Comparison of ENCODE assay signal across 1 cellular context in the genomic region with DNA sequence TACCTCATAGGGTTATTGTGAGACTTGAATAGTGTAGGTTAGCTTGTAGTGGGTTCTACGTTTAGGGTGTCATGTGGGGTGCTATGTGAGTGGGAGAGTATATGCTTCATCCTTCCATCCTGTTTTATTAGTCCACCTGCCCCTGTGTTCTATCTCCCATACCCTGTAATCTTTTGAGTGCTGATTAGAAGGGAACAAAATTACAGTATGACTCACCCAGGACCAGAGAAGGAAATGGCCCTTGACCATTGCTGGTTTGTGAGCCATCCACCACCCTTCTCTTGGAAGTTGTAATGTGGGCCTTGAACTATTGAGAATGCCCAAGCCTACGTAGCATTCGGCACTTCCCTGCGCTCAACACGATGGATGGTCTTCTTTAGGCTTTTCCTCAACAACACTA.
TF ChIP-seq lines count a peak whose summit lies in the region.

No MANE protein-coding gene starts in this region.

TF ChIP-seq in HepG2, 621 proteins besides CTCF, POLR2A, EP300 and RAD21:
- TF ChIP-seq SAP130 (CRISPR knock-in tag; IDR thresholded peaks at IDR 0.05; ENCODE audit: low read depth) (no peak), ZFP37 (CRISPR knock-in tag; IDR thresholded peaks at IDR 0.05; ENCODE audit: borderline replicate concordance) (no peak), FOSL2 (CRISPR knock-in tag; IDR thresholded peaks at IDR 0.05) (0 out of 2 replicates have a peak, but pooled peaks have one; percentile 25), ZNF292 (CRISPR knock-in tag; IDR thresholded peaks at IDR 0.05; ENCODE audit: borderline replicate concordance, low read depth) (no peak), ZNF574 (CRISPR knock-in tag; IDR thresholded peaks at IDR 0.05) (no peak), ZNF121 (CRISPR knock-in tag; IDR thresholded peaks at IDR 0.05) (no peak)
- TF ChIP-seq, protein P1, sequence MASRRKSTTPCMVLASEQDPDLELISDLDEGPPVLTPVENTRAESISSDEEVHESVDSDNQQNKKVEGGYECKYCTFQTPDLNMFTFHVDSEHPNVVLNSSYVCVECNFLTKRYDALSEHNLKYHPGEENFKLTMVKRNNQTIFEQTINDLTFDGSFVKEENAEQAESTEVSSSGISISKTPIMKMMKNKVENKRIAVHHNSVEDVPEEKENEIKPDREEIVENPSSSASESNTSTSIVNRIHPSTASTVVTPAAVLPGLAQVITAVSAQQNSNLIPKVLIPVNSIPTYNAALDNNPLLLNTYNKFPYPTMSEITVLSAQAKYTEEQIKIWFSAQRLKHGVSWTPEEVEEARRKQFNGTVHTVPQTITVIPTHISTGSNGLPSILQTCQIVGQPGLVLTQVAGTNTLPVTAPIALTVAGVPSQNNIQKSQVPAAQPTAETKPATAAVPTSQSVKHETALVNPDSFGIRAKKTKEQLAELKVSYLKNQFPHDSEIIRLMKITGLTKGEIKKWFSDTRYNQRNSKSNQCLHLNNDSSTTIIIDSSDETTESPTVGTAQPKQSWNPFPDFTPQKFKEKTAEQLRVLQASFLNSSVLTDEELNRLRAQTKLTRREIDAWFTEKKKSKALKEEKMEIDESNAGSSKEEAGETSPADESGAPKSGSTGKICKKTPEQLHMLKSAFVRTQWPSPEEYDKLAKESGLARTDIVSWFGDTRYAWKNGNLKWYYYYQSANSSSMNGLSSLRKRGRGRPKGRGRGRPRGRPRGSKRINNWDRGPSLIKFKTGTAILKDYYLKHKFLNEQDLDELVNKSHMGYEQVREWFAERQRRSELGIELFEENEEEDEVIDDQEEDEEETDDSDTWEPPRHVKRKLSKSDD (CRISPR knock-in tag; IDR thresholded peaks at IDR 0.05; ENCODE audit: low read depth), result no peak
